Comparison of ENCODE assay signal across 9 cellular contexts in the genomic region with DNA sequence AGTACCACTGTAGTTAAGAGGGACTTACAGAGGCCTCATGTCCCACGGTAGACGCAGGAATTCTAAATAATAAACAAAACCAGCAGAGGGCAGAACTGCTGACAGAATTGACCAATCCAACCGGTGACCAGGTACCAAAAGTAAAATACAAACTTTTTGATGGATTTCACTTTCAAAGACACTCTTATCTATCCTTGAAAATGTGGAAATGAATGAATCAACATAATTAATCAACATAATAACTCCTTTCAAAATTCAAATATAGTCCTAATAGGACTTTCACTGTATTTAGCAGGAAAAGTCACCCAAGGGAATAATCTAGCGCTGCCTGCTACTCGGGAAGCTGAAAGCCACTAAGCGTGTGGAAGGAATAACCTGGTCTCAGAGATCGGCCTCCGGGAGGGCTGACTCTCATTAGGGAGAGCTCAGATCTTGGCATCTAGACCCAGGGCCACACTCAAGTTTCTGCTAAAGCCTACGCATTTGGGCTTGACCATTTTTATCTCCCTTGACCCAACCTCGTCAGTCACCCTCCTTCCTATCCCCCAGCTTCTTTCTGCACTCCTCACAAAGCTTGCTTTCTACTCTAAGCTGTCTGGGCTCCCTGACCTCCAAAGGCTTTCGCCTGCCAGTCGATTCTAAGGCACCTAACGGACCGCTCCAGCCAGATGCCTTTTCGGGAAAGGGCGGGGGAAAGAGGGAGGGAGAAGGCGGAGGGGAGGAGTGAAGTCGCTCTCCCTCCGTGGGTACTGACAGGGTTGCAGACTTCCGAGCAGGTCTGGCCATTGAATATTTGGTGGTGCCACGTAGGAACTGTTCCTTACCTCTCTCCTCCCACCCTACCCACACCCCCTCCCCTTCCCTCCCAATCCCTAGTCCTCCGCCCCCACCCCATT. TPM values are rescaled to one million over a fixed set of nuclear protein-coding genes. Genes with fewer than 3 reads are reported as not detected.
A peak's percentile ranks its signal among the peaks of the same experiment; 100 is the strongest.
DNase-seq lines count a peak whose midpoint lies in the region; ATAC-seq, FAIRE-seq and TF ChIP-seq lines count a peak whose summit lies in the region.
"Had no signal": no experiment of that assay in that cellular context is flagged by ENCODE, and none has a peak within 500 bp of the region (broad histone marks: within the 10 kb centered on the region; RNA-seq: fewer than 3 reads in every experiment).

No MANE protein-coding gene starts in this region.

- H3K4me1 Mint-ChIP-seq in nephron progenitor cell, result peaks cover 32% of the 10 kb centered on the region

- ATAC-seq in GM21528 (IDR thresholded peaks at IDR 0.05; ENCODE audit: low FRiP score, unreplicated experiment), result peak; percentile 84

- no peak for FAIRE-seq in HTR-8/SVneo (lab: Jason Lieb, UNC)

- no peaks in the 10 kb centered on the region for H3K36me3 Mint-ChIP-seq in nephron progenitor cell (ENCODE audit: low read depth)

- peaks cover 5% of the 10 kb centered on the region for H3K27me3 Mint-ChIP-seq in nephron progenitor cell (ENCODE audit: low read depth, poor library complexity)

- TF ChIP-seq CTCF in fibroblast of the aortic adventitia (IDR thresholded peaks at IDR 0.05; ENCODE audit: insufficient read depth, low read length) (peak; percentile 52), nephron progenitor cell (IDR thresholded peaks at IDR 0.05) (peak; percentile 52)

- peak overlapping the region; percentile 67 for H3K4me3 ChIP-seq in fibroblast of the aortic adventitia (ENCODE audit: low read depth, low read length)
- H3K4me3 ChIP-seq: BLaER1 treated with 17β-estradiol and CSF1 and Interleukin-3, amounts not matched to agents 10 nM and 100 nM had no signal

- DNase-seq in NCI-H1417 (lab: John Stamatoyannopoulos, UW) (peak; percentile 3 to 63 (median 43)), NCI-H1417 treated with DMSO at 0.1 percent for 48 hours (lab: John Stamatoyannopoulos, UW) (no peak), HTR-8/SVneo (ENCODE audit: insufficient read length, low spot score) (peak; percentile 14), SHP77 treated with DMSO at 0.1 percent for 48 hours (lab: John Stamatoyannopoulos, UW) (peak; percentile 41), fibroblast of the aortic adventitia (ENCODE audit: low read depth) (peak; percentile 57), nephron progenitor cell (peak; percentile 54), GOT3 (lab: John Stamatoyannopoulos, UW) (no peak)

- peak overlapping the region; percentile 85 for H3K27ac Mint-ChIP-seq in nephron progenitor cell

- H3K9me3 Mint-ChIP-seq in nephron progenitor cell, result no peaks in the 10 kb centered on the region

- H3K4me3 Mint-ChIP-seq in nephron progenitor cell, result peak overlapping the region; percentile 88

RNA-seq across cellular contexts. Expression of gene COL11A1, which starts 1.6 kb away (rescaled TPM):
- 0.45 and 49.6 TPM in 2 replicates for total RNA-seq in fibroblast of the aortic adventitia (ENCODE audit: low replicate concordance)

Comparison
In these comparisons a context has a peak if more than half of its experiments do, and no peak if none do; other contexts are left out.
1. DNase-seq: peak in NCI-H1417 (3 of 3), HTR-8/SVneo (single experiment), SHP77 treated with DMSO at 0.1 percent for 48 hours (single experiment), fibroblast of the aortic adventitia (single experiment) and nephron progenitor cell (single experiment); none in NCI-H1417 treated with DMSO at 0.1 percent for 48 hours (single experiment) and GOT3 (single experiment).